9 cellular contexts compared by ENCODE assay signal in genomic region chr16:2532494-2533141, GRCh38. TPM values are rescaled to one million over a fixed set of nuclear protein-coding genes. Genes with fewer than 3 reads are reported as not detected.
DNase-seq lines count a peak whose midpoint lies in the region; ATAC-seq lines count a peak whose summit lies in the region.
"Had no signal": no experiment of that assay in that cellular context is flagged by ENCODE, and none has a peak within 500 bp of the region (broad histone marks: within the 10 kb centered on the region; RNA-seq: fewer than 3 reads in every experiment).

No MANE protein-coding gene starts in this region.

- H3K9me3 ChIP-seq in mesenchymal stem cell (ENCODE audit: control insufficient read depth, low read length): no peaks in the 10 kb centered on the region

- 3% methylated on average over 31 of the region's 37 CpGs for WGBS in mesenchymal stem cell

- H2BK12ac ChIP-seq in mesenchymal stem cell (ENCODE audit: low read length in 2 of 2): peak overlapping the region in 1 of 2 experiments; percentile 21

- peak overlapping the region; percentile 61 for H2BK120ac ChIP-seq in mesenchymal stem cell (ENCODE audit: low read depth, low read length)

- peak overlapping the region; percentile 73 for H3K4me2 ChIP-seq in mesenchymal stem cell (ENCODE audit: low read length, poor library complexity, severe bottlenecking)

- peak overlapping the region; percentile 86 for H2BK15ac ChIP-seq in mesenchymal stem cell (ENCODE audit: low read depth, poor library complexity, severe bottlenecking)

- peak overlapping the region; percentile 40 to 92 for H3K18ac ChIP-seq in mesenchymal stem cell (ENCODE audit: low read depth in 1 of 2, low read length in 2 of 2)

- H4K91ac ChIP-seq in mesenchymal stem cell (ENCODE audit: low read length): peak overlapping the region; percentile 30

- H3K9me3 Mint-ChIP-seq in activated CD4-positive, alpha-beta T cell treated with anti-CD3 and anti-CD28 coated beads, Interleukin-2, amount 10 ng/mL, durations not matched to agents 7 days and 5 days: no peaks in the 10 kb centered on the region
- no peaks in the 10 kb centered on the region for H3K9me3 Mint-ChIP-seq in stimulated activated memory B cell treated with anti-CD40 and anti-IgM and Interleukin-4, amounts not matched to agents 10 μg/mL and 1 μg/mL and 100 μg/mL, for 72 hours

- H2AFZ ChIP-seq in mesenchymal stem cell (ENCODE audit: low read depth, low read length): no peak overlapping the region

- POLR2A ChIA-PET in activated CD4-positive, alpha-beta T cell treated with anti-CD3 and anti-CD28 coated beads, Interleukin-2, amount 10 ng/mL, durations not matched to agents 7 days and 5 days (lab: Charles Lee): interaction anchor here (0.6 to 1.5 kb wide), 2 partner anchors 12 to 177 kb away, joined by 3 to 7 read pairs; partner anchors contain the start of gene AMDHD2

- H3K9ac ChIP-seq in mesenchymal stem cell (ENCODE audit: low read length): peak overlapping the region; percentile 96

- H2BK5ac ChIP-seq in mesenchymal stem cell (ENCODE audit: low read depth, low read length, poor library complexity, severe bottlenecking): no peak overlapping the region

- CTCF ChIA-PET in activated CD4-positive, alpha-beta T cell treated with anti-CD3 and anti-CD28 coated beads, Interleukin-2, amount 10 ng/mL, durations not matched to agents 7 days and 5 days (lab: Charles Lee): interaction anchor here (1.1 to 1.4 kb wide), 2 partner anchors 12 to 60 kb away, joined by 4 to 7 read pairs; partner anchors contain the start of gene AMDHD2

- no peaks in the 10 kb centered on the region for H3K27me3 Mint-ChIP-seq in activated CD4-positive, alpha-beta T cell treated with anti-CD3 and anti-CD28 coated beads, Interleukin-2, amount 10 ng/mL, durations not matched to agents 7 days and 5 days
- H3K27me3 Mint-ChIP-seq in stimulated activated memory B cell treated with anti-CD40 and anti-IgM and Interleukin-4, amounts not matched to agents 10 μg/mL and 1 μg/mL and 100 μg/mL, for 72 hours: no peaks in the 10 kb centered on the region

- H2AK5ac ChIP-seq in mesenchymal stem cell (ENCODE audit: low read length, severe bottlenecking): no peak overlapping the region

- H3K27me3 ChIP-seq in mesenchymal stem cell (ENCODE audit: control insufficient read depth in 1 of 2, insufficient read depth in 1 of 2, low read length in 2 of 2): no peaks in the 10 kb centered on the region

- peak overlapping the region; percentile 45 to 55 for H3K4ac ChIP-seq in mesenchymal stem cell (ENCODE audit: low read depth in 1 of 2, low read length in 2 of 2)

- H3K36me3 Mint-ChIP-seq in activated CD4-positive, alpha-beta T cell treated with anti-CD3 and anti-CD28 coated beads, Interleukin-2, amount 10 ng/mL, durations not matched to agents 7 days and 5 days (ENCODE audit: low read depth): no peaks in the 10 kb centered on the region
- peaks cover 11% of the 10 kb centered on the region for H3K36me3 Mint-ChIP-seq in stimulated activated memory B cell treated with anti-CD40 and anti-IgM and Interleukin-4, amounts not matched to agents 10 μg/mL and 1 μg/mL and 100 μg/mL, for 72 hours

- H4K8ac ChIP-seq in mesenchymal stem cell (ENCODE audit: low read length): peak overlapping the region; percentile 69

- H3K27ac ChIP-seq in mesenchymal stem cell (ENCODE audit: low read length, poor library complexity, severe bottlenecking): peak overlapping the region; percentile 62

- peaks cover 31% of the 10 kb centered on the region for H3K4me1 Mint-ChIP-seq in activated CD4-positive, alpha-beta T cell treated with anti-CD3 and anti-CD28 coated beads, Interleukin-2, amount 10 ng/mL, durations not matched to agents 7 days and 5 days
- H3K4me1 Mint-ChIP-seq in stimulated activated memory B cell treated with anti-CD40 and anti-IgM and Interleukin-4, amounts not matched to agents 10 μg/mL and 1 μg/mL and 100 μg/mL, for 72 hours: peaks cover 42% of the 10 kb centered on the region

- H3K4me3 ChIP-seq in mesenchymal stem cell (ENCODE audit: insufficient read depth in 1 of 2, low read depth in 1 of 2, low read length in 2 of 2): peak overlapping the region; percentile 65 to 86

- peak overlapping the region in 1 of 2 experiments; percentile 61 for H3K23ac ChIP-seq in mesenchymal stem cell (ENCODE audit: low read length in 2 of 2)

- peak; percentile 58 for ATAC-seq in stimulated activated memory B cell treated with anti-CD40 and anti-IgM and Interleukin-4, amounts not matched to agents 10 μg/mL and 1 μg/mL and 100 μg/mL, for 72 hours

- H3K36me3 ChIP-seq in mesenchymal stem cell (ENCODE audit: control insufficient read depth in 1 of 2, insufficient read depth in 2 of 2, low read depth in 1 of 2, low read length in 2 of 2): peaks cover 32 to 35% of the 10 kb centered on the region in 2 experiments

- peaks cover 19% of the 10 kb centered on the region for H3K79me1 ChIP-seq in mesenchymal stem cell (replicated peaks; ENCODE audit: low read length, poor library complexity, severe bottlenecking)

- peak; percentile 65 for DNase-seq in NCI-H1092 treated with DMSO at 0.1 percent for 48 hours (lab: John Stamatoyannopoulos, UW)
- DNase-seq in NCI-H1092 (lab: John Stamatoyannopoulos, UW): no peak
- DNase-seq in NCI-H2029 (lab: John Stamatoyannopoulos, UW): peak; percentile 83
- DNase-seq in activated CD4-positive, alpha-beta T cell treated with anti-CD3 and anti-CD28 coated beads, Interleukin-2, amount 10 ng/mL, durations not matched to agents 7 days and 5 days: peak; percentile 61
- peak; percentile 43 for DNase-seq in effector CD4-positive, alpha-beta T cell
- peak; percentile 78 for DNase-seq in mesenchymal stem cell
- no peak for DNase-seq in inferior parietal cortex (ENCODE audit: extremely low spot score)

- peak overlapping the region in 1 of 2 experiments; percentile 68 for H3K14ac ChIP-seq in mesenchymal stem cell (ENCODE audit: low read length in 2 of 2)

- peaks cover 20% of the 10 kb centered on the region for H3K4me1 ChIP-seq in mesenchymal stem cell (ENCODE audit: control insufficient read depth, insufficient read depth, low read depth, low read length)

- peak overlapping the region; percentile 90 for H3K4me3 Mint-ChIP-seq in activated CD4-positive, alpha-beta T cell treated with anti-CD3 and anti-CD28 coated beads, Interleukin-2, amount 10 ng/mL, durations not matched to agents 7 days and 5 days
- peak overlapping the region; percentile 97 for H3K4me3 Mint-ChIP-seq in stimulated activated memory B cell treated with anti-CD40 and anti-IgM and Interleukin-4, amounts not matched to agents 10 μg/mL and 1 μg/mL and 100 μg/mL, for 72 hours

- H3K27ac Mint-ChIP-seq in activated CD4-positive, alpha-beta T cell treated with anti-CD3 and anti-CD28 coated beads, Interleukin-2, amount 10 ng/mL, durations not matched to agents 7 days and 5 days: peak overlapping the region; percentile 99
- H3K27ac Mint-ChIP-seq in stimulated activated memory B cell treated with anti-CD40 and anti-IgM and Interleukin-4, amounts not matched to agents 10 μg/mL and 1 μg/mL and 100 μg/mL, for 72 hours: peak overlapping the region; percentile 93

RNA-seq across cellular contexts. Expression of gene CEMP1, which starts 1.4 kb away (rescaled TPM):
- under 1 TPM in 1 of 2 experiments, not detected in 1; 0.17 TPM for total RNA-seq in activated CD4-positive, alpha-beta T cell treated with anti-CD3 and anti-CD28 coated beads, Interleukin-2, amount 10 ng/mL, durations not matched to agents 7 days and 5 days
- not detected for polyA plus RNA-seq in mesenchymal stem cell (2013, experiment 1 of 2)
- not detected for polyA plus RNA-seq in mesenchymal stem cell (2013, experiment 2 of 2)
- total RNA-seq: pulmonary artery endothelial cell had no signal

RNA-seq across cellular contexts. Expression of gene PDPK1, which starts 5.2 kb away (rescaled TPM):
- 10 to 100 TPM; 43.3 to 46.1 TPM for total RNA-seq in activated CD4-positive, alpha-beta T cell treated with anti-CD3 and anti-CD28 coated beads, Interleukin-2, amount 10 ng/mL, durations not matched to agents 7 days and 5 days
- 16.0 TPM for polyA plus RNA-seq in mesenchymal stem cell (2013, experiment 1 of 2)
- polyA plus RNA-seq in mesenchymal stem cell (2013, experiment 2 of 2): 15.7 TPM

RNA-seq across cellular contexts. Expression of gene AMDHD2, which starts 12.4 kb away (rescaled TPM):
- total RNA-seq in activated CD4-positive, alpha-beta T cell treated with anti-CD3 and anti-CD28 coated beads, Interleukin-2, amount 10 ng/mL, durations not matched to agents 7 days and 5 days: 10 to 100 TPM; 45.8 to 60.7 TPM
- polyA plus RNA-seq in mesenchymal stem cell (2013, experiment 1 of 2): 24.6 TPM
- 20.6 TPM for polyA plus RNA-seq in mesenchymal stem cell (2013, experiment 2 of 2)

RNA-seq across cellular contexts. Expression of gene ATP6V0C, which starts 18.9 kb away (rescaled TPM):
- 100 to 1,000 TPM; 103 to 111 TPM for total RNA-seq in activated CD4-positive, alpha-beta T cell treated with anti-CD3 and anti-CD28 coated beads, Interleukin-2, amount 10 ng/mL, durations not matched to agents 7 days and 5 days
- polyA plus RNA-seq in mesenchymal stem cell (2013, experiment 1 of 2): 498 TPM
- polyA plus RNA-seq in mesenchymal stem cell (2013, experiment 2 of 2): 484 TPM

RNA-seq across cellular contexts. Expression of gene TBC1D24, which starts 57.7 kb away (rescaled TPM):
- 1 to 10 TPM; 8.1 TPM for total RNA-seq in activated CD4-positive, alpha-beta T cell treated with anti-CD3 and anti-CD28 coated beads, Interleukin-2, amount 10 ng/mL, durations not matched to agents 7 days and 5 days
- polyA plus RNA-seq in mesenchymal stem cell (2013, experiment 1 of 2): 4.9 TPM
- polyA plus RNA-seq in mesenchymal stem cell (2013, experiment 2 of 2): 4.1 TPM

Comparison
In these comparisons a context has a peak if more than half of its experiments do, and no peak if none do; other contexts are left out.
1. DNase-seq: peak in NCI-H1092 treated with DMSO at 0.1 percent for 48 hours (single experiment), NCI-H2029 (single experiment), activated CD4-positive, alpha-beta T cell treated with anti-CD3 and anti-CD28 coated beads, Interleukin-2, amount 10 ng/mL, durations not matched to agents 7 days and 5 days (single experiment), effector CD4-positive, alpha-beta T cell (single experiment) and mesenchymal stem cell (single experiment); none in NCI-H1092 (single experiment) and inferior parietal cortex (single experiment).